ENCODE assay signal across 2 cellular contexts in the genomic region with DNA sequence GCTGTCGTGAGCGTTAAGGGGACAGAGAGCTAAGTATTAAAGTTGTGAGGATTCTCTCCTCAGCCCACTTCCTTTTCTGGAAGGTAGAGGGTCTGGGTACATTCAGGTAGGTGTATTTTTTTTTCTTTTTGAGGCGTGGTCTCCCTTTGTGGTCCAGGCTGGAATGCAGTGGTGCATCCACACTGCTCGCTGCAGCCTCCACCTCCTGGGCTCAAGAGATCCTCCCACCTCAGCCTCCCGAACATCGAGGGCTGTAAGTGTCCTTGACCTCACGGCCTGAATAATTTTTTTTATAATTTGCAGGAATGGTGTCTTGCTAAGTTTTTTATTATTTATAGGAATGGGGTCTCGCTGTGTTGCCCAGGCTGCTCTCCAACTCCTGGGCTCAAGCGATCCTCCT.
TF ChIP-seq lines count a peak whose summit lies in the region.

No MANE protein-coding gene starts in this region.

TF ChIP-seq in HCT116, 20 proteins besides CTCF, POLR2A, EP300 and RAD21 (continued from another document):
- TF ChIP-seq, protein P1, sequence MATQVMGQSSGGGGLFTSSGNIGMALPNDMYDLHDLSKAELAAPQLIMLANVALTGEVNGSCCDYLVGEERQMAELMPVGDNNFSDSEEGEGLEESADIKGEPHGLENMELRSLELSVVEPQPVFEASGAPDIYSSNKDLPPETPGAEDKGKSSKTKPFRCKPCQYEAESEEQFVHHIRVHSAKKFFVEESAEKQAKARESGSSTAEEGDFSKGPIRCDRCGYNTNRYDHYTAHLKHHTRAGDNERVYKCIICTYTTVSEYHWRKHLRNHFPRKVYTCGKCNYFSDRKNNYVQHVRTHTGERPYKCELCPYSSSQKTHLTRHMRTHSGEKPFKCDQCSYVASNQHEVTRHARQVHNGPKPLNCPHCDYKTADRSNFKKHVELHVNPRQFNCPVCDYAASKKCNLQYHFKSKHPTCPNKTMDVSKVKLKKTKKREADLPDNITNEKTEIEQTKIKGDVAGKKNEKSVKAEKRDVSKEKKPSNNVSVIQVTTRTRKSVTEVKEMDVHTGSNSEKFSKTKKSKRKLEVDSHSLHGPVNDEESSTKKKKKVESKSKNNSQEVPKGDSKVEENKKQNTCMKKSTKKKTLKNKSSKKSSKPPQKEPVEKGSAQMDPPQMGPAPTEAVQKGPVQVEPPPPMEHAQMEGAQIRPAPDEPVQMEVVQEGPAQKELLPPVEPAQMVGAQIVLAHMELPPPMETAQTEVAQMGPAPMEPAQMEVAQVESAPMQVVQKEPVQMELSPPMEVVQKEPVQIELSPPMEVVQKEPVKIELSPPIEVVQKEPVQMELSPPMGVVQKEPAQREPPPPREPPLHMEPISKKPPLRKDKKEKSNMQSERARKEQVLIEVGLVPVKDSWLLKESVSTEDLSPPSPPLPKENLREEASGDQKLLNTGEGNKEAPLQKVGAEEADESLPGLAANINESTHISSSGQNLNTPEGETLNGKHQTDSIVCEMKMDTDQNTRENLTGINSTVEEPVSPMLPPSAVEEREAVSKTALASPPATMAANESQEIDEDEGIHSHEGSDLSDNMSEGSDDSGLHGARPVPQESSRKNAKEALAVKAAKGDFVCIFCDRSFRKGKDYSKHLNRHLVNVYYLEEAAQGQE (IDR thresholded peaks at IDR 0.05; ENCODE audit: low read depth): no peak
- TF ChIP-seq JUND (IDR thresholded peaks at IDR 0.05): no peak
- no peak for TF ChIP-seq SRF (IDR thresholded peaks at IDR 0.05; ENCODE audit: low read depth)
- no peak for TF ChIP-seq CEBPB (IDR thresholded peaks at IDR 0.05; ENCODE audit: low read depth)

TF ChIP-seq in WTC11, 78 proteins besides CTCF, POLR2A, EP300 and RAD21 (continued from another document):
- TF ChIP-seq ZBTB43 (CRISPR knock-in tag; IDR thresholded peaks at IDR 0.05): no peak
- TF ChIP-seq, protein P2, sequence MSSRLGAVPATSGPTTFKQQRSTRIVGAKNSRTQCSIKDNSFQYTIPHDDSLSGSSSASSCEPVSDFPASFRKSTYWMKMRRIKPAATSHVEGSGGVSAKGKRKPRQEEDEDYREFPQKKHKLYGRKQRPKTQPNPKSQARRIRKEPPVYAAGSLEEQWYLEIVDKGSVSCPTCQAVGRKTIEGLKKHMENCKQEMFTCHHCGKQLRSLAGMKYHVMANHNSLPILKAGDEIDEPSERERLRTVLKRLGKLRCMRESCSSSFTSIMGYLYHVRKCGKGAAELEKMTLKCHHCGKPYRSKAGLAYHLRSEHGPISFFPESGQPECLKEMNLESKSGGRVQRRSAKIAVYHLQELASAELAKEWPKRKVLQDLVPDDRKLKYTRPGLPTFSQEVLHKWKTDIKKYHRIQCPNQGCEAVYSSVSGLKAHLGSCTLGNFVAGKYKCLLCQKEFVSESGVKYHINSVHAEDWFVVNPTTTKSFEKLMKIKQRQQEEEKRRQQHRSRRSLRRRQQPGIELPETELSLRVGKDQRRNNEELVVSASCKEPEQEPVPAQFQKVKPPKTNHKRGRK (CRISPR knock-in tag; IDR thresholded peaks at IDR 0.05; ENCODE audit: borderline replicate concordance): no peak
- TF ChIP-seq MLX (CRISPR knock-in tag; IDR thresholded peaks at IDR 0.05): no peak
- TF ChIP-seq, protein P3, sequence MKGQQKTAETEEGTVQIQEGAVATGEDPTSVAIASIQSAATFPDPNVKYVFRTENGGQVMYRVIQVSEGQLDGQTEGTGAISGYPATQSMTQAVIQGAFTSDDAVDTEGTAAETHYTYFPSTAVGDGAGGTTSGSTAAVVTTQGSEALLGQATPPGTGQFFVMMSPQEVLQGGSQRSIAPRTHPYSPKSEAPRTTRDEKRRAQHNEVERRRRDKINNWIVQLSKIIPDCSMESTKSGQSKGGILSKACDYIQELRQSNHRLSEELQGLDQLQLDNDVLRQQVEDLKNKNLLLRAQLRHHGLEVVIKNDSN (CRISPR knock-in tag; IDR thresholded peaks at IDR 0.05): no peak
- TF ChIP-seq GRHL2 (CRISPR knock-in tag; IDR thresholded peaks at IDR 0.05; ENCODE audit: insufficient replicate concordance, severe bottlenecking): no peak
- TF ChIP-seq HMGXB4 (CRISPR knock-in tag; IDR thresholded peaks at IDR 0.05): no peak
- no peak for TF ChIP-seq TCF7 (CRISPR knock-in tag; IDR thresholded peaks at IDR 0.05; ENCODE audit: low read depth)
- no peak for TF ChIP-seq KAT7 (CRISPR knock-in tag; IDR thresholded peaks at IDR 0.05; ENCODE audit: borderline replicate concordance)
- TF ChIP-seq ZNF423 (CRISPR knock-in tag; IDR thresholded peaks at IDR 0.05): no peak
- TF ChIP-seq ETV6 (CRISPR knock-in tag; IDR thresholded peaks at IDR 0.05): no peak
- TF ChIP-seq GABPB1 (CRISPR knock-in tag; IDR thresholded peaks at IDR 0.05): no peak
